Comparison of ENCODE assay signal across 8 cellular contexts in genomic region chr3:113531826-113532697, GRCh38. TPM values are rescaled to one million over a fixed set of nuclear protein-coding genes. Genes with fewer than 3 reads are reported as not detected.
A peak's percentile ranks its signal among the peaks of the same experiment; 100 is the strongest.
DNase-seq lines count a peak whose midpoint lies in the region; FAIRE-seq and TF ChIP-seq lines count a peak whose summit lies in the region.

Gene SIDT1, plus strand, starts transcription at chr3:113532555. Its CDS starts 467 bp downstream, at chr3:113533022.

- peak; percentile 69 for FAIRE-seq in colon (lab: Jason Lieb, UNC)

- H3K4me3 ChIP-seq in NB4 (ENCODE audit: low read depth, low read length): peak within 1 kb of the TSS; percentile 60

- DNase-seq in GM13976 (ENCODE audit: low spot score): peak; percentile 79
- peak; percentile 53 for DNase-seq in HEK293T (ENCODE audit: extremely low spot score)
- DNase-seq in NB4 (ENCODE audit: low read depth): peak; percentile 42
- DNase-seq in activated CD4-positive, alpha-beta T cell treated with anti-CD3 and anti-CD28 coated beads for 1 hour: peak; percentile 57
- peak; percentile 6 to 22 for DNase-seq in lung microvascular endothelial cell (ENCODE audit: low read depth in 2 of 2)
- peak; percentile 40 for DNase-seq in stimulated activated CD8-positive, alpha-beta memory T cell treated with anti-CD3 and anti-CD28 coated beads, Interleukin-4, amount 100 ng/mL, for 24 hours (ENCODE audit: low read depth)
- no peak for DNase-seq in NCI-H1048 (lab: John Stamatoyannopoulos, UW)

- in situ Hi-C loops in GM13976 (cut with MboI; ENCODE audit: low sequenced_read_pairs, unreplicated experiment): no loop called here

- TF ChIP-seq CTCF in GM13976 (IDR thresholded peaks at IDR 0.05; ENCODE audit: borderline replicate concordance, control extremely low read depth, extremely low read depth, insufficient read depth, missing control alignments) (no peak), NB4 (IDR thresholded peaks at IDR 0.05; ENCODE audit: low read depth, low read length) (no peak)

- CTCF ChIA-PET in HEK293T (lab: Yijun Ruan, JAX): no interaction called here

- POLR2A ChIA-PET in HEK293T (lab: Yijun Ruan, JAX): interaction anchor here (3.8 kb wide), 1 partner anchor 17 kb away, joined by 24 read pairs; the partner anchor contains the start of gene SPICE1

- no peak for TF ChIP-seq POLR2A in NB4 (IDR thresholded peaks at IDR 0.05; ENCODE audit: extremely low read depth, insufficient read length)

TF ChIP-seq in HEK293T, 16 proteins besides CTCF, POLR2A, EP300 and RAD21:
- TF ChIP-seq ZNF384 (IDR thresholded peaks at IDR 0.05) (0 out of 2 replicates have a peak, but pooled peaks have one; percentile 40), FOXM1 (IDR thresholded peaks at IDR 0.05; ENCODE audit: borderline replicate concordance) (no peak)

RNA-seq across cellular contexts. Expression of gene SIDT1, which starts in this region (rescaled TPM):
- not detected in 2 replicates for total RNA-seq in lung microvascular endothelial cell

Comparison
In these comparisons a context has a peak if more than half of its experiments do, and no peak if none do; other contexts are left out.
1. Peak in DNase-seq in lung microvascular endothelial cell; RNA of the gene not detected or under 1 TPM.